ENCODE assay signal across 8 cellular contexts in the genomic region with DNA sequence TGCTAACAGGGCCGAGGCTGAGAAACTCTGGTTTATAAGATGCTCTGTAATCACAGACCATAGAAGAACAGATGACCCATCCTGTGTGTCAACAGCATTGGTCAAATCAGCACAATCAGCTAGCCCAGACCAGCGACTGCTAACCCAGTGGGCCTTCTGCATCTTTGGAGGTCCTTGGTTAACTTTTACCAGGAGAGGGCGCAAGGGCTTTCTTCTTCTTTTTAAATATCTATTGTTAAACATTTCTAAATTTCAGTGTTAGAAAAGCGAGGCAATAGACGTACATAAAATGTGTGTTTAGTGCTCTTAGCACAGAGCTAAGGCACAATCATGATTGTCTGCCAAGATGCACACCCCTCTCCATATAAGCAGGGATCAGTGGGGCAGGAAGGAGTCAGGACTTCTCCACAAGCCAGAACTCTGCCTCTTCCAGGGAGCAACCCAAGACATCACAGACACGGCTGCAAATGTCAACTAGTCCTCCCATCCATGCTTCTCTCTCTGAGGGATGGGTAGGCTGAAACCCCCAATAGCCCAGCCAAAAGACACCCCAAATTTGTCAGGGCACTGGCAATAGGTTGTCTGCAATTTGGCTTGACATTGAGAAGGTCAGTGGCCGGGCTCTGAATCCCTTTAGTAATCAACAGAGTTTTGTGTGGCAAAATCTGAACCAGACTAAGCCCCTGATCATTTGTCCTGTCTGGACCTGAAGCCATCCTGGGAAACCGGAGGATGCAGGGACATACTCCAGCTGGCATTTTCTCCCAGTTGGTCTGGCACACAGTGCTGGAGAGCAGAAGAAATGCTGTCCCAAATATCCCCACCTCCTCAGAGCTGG.
DNase-seq lines count a peak whose midpoint lies in the region; ATAC-seq, FAIRE-seq and TF ChIP-seq lines count a peak whose summit lies in the region.

No MANE protein-coding gene starts in this region.

- no peaks in the 10 kb centered on the region for H3K9me3 ChIP-seq in cardiac muscle cell (ENCODE audit: low read depth)

- FAIRE-seq in G401.6 (lab: Jason Lieb, UNC) = peak; percentile 71

- H3K27me3 Mint-ChIP-seq in activated naive CD8-positive, alpha-beta T cell = no peaks in the 10 kb centered on the region

- peak; percentile 45 for ATAC-seq in HG03175 (IDR thresholded peaks at IDR 0.05; ENCODE audit: unreplicated experiment)
- ATAC-seq in HG02870 (IDR thresholded peaks at IDR 0.05; ENCODE audit: unreplicated experiment) = no peak

- peaks cover 36% of the 10 kb centered on the region for H3K4me1 Mint-ChIP-seq in activated naive CD8-positive, alpha-beta T cell (ENCODE audit: low read depth)

- no peaks in the 10 kb centered on the region for H3K36me3 ChIP-seq in cardiac muscle cell

- TF ChIP-seq CTCF in cardiac muscle cell (IDR thresholded peaks at IDR 0.05; ENCODE audit: low read depth, low read length) (peak; percentile 68), retinal pigment epithelial cell (conservative IDR thresholded peaks at IDR 0.05; ENCODE audit: low read depth, low read length) (peak; percentile 73)

- no peaks in the 10 kb centered on the region for H3K4me1 ChIP-seq in cardiac muscle cell (ENCODE audit: low read depth)

- peaks cover 9% of the 10 kb centered on the region for H3K36me3 Mint-ChIP-seq in activated naive CD8-positive, alpha-beta T cell

- no peak overlapping the region for H3K27ac ChIP-seq in cardiac muscle cell

- DNase-seq in RKO (ENCODE audit: low spot score) = peak; percentile 12
- peak; percentile 58 to 75 for DNase-seq in cardiac muscle cell (ENCODE audit: low read depth in 1 of 2, low spot score in 1 of 2)
- DNase-seq in retinal pigment epithelial cell (ENCODE audit: low read depth) = no peak
- no peak for DNase-seq in cortex of kidney (lab: John Stamatoyannopoulos, UW)

- H3K9me3 Mint-ChIP-seq in activated naive CD8-positive, alpha-beta T cell (ENCODE audit: low read depth) = no peaks in the 10 kb centered on the region

- H3K4me3 Mint-ChIP-seq in activated naive CD8-positive, alpha-beta T cell = no peak overlapping the region

- H3K27me3 ChIP-seq in cardiac muscle cell = no peaks in the 10 kb centered on the region

- peak overlapping the region; percentile 84 for H3K27ac Mint-ChIP-seq in activated naive CD8-positive, alpha-beta T cell

- H3K4me3 ChIP-seq in cardiac muscle cell (no peak overlapping the region), retinal pigment epithelial cell (ENCODE audit: low read length) (no peak overlapping the region)

Comparison
In these comparisons a context has a peak if more than half of its experiments do, and no peak if none do; other contexts are left out.
1. DNase-seq: peak in RKO (single experiment) and cardiac muscle cell (2 of 2); none in retinal pigment epithelial cell (single experiment) and cortex of kidney (single experiment).